In the genomic region with DNA sequence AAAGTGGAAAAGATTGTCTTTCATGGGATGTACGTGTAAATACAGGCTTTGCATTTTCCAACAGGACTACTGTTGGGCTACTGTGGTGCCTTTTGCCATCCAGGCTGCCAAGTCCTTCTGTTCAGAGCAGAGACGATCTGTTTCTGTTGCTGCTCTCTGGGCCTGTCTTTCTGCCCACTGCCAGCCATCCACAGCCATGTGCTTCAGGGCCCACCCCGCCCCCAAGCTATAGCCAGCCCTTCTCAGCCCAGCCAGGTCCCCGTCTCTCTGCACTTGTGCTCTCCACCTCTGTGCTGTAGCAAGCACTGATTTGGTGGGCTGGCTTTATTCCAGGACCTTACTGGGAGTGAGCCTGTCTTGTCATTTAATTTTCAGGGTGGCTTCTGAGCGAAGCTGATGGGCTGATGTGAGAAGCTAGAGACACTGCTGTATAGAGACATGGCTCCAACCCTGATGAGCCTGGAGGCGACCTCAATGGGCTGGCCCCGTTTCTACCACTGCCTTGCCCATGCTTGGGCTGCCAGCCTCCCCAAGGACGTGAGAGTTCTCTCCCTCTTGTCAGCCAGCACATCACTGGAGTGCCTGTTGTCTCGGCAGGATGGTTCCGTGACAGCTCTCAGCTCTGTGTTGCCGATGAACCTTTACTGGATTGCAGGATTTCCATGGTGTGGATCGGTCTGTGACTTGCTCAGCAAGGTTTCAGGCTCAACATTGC, we compare ENCODE assay signal across 12 cellular contexts.
"Had no signal": no experiment of that assay in that cellular context is flagged by ENCODE, and none has a peak within 500 bp of the region (broad histone marks: within the 10 kb centered on the region; RNA-seq: fewer than 3 reads in every experiment).

No MANE protein-coding gene starts in this region.

- H3K27me3 ChIP-seq: ovary had no signal

- H3K27me3 Mint-ChIP-seq: activated CD8-positive, alpha-beta memory T cell treated with anti-CD3 and anti-CD28 coated beads, Interleukin-2, amount 10 ng/mL, durations not matched to agents 7 days and 5 days; activated naive CD8-positive, alpha-beta T cell treated with anti-CD3 and anti-CD28 coated beads, Interleukin-2, amount 10 ng/mL, durations not matched to agents 7 days and 5 days; stimulated activated naive B cell treated with anti-CD40 and anti-IgM and Interleukin-4, amounts not matched to agents 10 μg/mL and 1 μg/mL and 100 μg/mL, for 72 hours had no signal

- H3K9me3 Mint-ChIP-seq: activated naive CD8-positive, alpha-beta T cell treated with anti-CD3 and anti-CD28 coated beads, Interleukin-2, amount 10 ng/mL, durations not matched to agents 7 days and 5 days; stimulated activated naive B cell treated with anti-CD40 and anti-IgM and Interleukin-4, amounts not matched to agents 10 μg/mL and 1 μg/mL and 100 μg/mL, for 72 hours had no signal

- H3K4me3 Mint-ChIP-seq: activated CD8-positive, alpha-beta memory T cell treated with anti-CD3 and anti-CD28 coated beads, Interleukin-2, amount 10 ng/mL, durations not matched to agents 7 days and 5 days; activated naive CD8-positive, alpha-beta T cell treated with anti-CD3 and anti-CD28 coated beads, Interleukin-2, amount 10 ng/mL, durations not matched to agents 7 days and 5 days; stimulated activated naive B cell treated with anti-CD40 and anti-IgM and Interleukin-4, amounts not matched to agents 10 μg/mL and 1 μg/mL and 100 μg/mL, for 72 hours had no signal

- H3K9me3 ChIP-seq: ovary had no signal

- H3K27ac ChIP-seq: ovary had no signal

- H3K4me3 ChIP-seq: ovary had no signal

- ATAC-seq: activated CD4-positive, CD25-positive, alpha-beta regulatory T cell treated with anti-CD3 and anti-CD28 coated beads, Interleukin-2, amount 50 U/mL, for 24 hours; activated CD8-positive, alpha-beta memory T cell treated with anti-CD3 and anti-CD28 coated beads, Interleukin-2, amount 10 ng/mL, durations not matched to agents 7 days and 5 days; stimulated activated naive B cell treated with anti-CD40 and anti-IgM and Interleukin-4, amounts not matched to agents 10 μg/mL and 1 μg/mL and 100 μg/mL, for 72 hours had no signal

- DNase-seq: activated CD4-positive, alpha-beta T cell treated with anti-CD3 and anti-CD28 coated beads, Interleukin-2, amount 50 U/mL, for 48 hours; activated CD8-positive, alpha-beta memory T cell treated with anti-CD3 and anti-CD28 coated beads, Interleukin-2, amount 10 ng/mL, durations not matched to agents 7 days and 5 days; activated gamma-delta T cell; activated naive CD8-positive, alpha-beta T cell treated with anti-CD3 and anti-CD28 coated beads, Interleukin-2, amount 10 ng/mL, durations not matched to agents 7 days and 5 days; activated T-cell treated with anti-CD3 and anti-CD28 coated beads, Interleukin-2, amount 50 U/mL, for 48 hours; anterior cingulate cortex; foreskin melanocyte; ovary; stimulated activated CD4-positive, alpha-beta T cell treated with anti-CD3 and anti-CD28 coated beads, Interleukin-2, amount 100 ng/mL, for 24 hours; stimulated activated naive B cell treated with anti-CD40 and anti-IgM and Interleukin-4, amounts not matched to agents 10 μg/mL and 1 μg/mL and 100 μg/mL, for 72 hours; trophoblast cell had no signal

- H3K27ac Mint-ChIP-seq: activated CD8-positive, alpha-beta memory T cell treated with anti-CD3 and anti-CD28 coated beads, Interleukin-2, amount 10 ng/mL, durations not matched to agents 7 days and 5 days; activated naive CD8-positive, alpha-beta T cell treated with anti-CD3 and anti-CD28 coated beads, Interleukin-2, amount 10 ng/mL, durations not matched to agents 7 days and 5 days; stimulated activated naive B cell treated with anti-CD40 and anti-IgM and Interleukin-4, amounts not matched to agents 10 μg/mL and 1 μg/mL and 100 μg/mL, for 72 hours had no signal

- H3K4me1 Mint-ChIP-seq: activated naive CD8-positive, alpha-beta T cell treated with anti-CD3 and anti-CD28 coated beads, Interleukin-2, amount 10 ng/mL, durations not matched to agents 7 days and 5 days had no signal

- H3K36me3 ChIP-seq: ovary had no signal

- H3K36me3 Mint-ChIP-seq: activated CD8-positive, alpha-beta memory T cell treated with anti-CD3 and anti-CD28 coated beads, Interleukin-2, amount 10 ng/mL, durations not matched to agents 7 days and 5 days had no signal
